In the genomic region with DNA sequence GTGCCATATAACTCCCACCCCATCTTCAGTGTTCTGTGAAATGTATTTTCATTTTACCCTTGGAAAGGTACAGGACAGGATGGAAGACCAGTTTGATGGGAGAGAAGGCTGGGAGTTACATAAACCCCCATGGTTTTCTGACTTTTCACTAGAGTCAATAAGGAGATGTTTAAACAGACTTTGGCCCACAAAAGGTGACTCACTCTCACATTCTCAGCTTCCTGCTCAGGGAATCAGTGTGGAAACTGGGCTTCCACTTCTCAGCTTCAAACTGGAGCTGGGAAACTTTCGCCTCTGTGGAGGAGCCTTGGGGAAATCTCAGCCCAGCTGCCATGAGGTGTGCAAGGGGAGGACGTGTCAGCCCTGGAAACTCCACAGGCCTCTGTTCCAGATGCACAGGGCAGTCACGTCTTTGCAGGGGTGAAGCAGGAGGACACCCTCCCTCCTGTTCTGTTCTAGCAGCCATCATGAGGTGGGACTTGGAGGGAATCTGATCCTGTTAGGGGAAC, we compare ENCODE assay signal across 14 cellular contexts.
A peak's percentile ranks its signal among the peaks of the same experiment; 100 is the strongest.
DNase-seq lines count a peak whose midpoint lies in the region; TF ChIP-seq lines count a peak whose summit lies in the region.
"Had no signal": no experiment of that assay in that cellular context is flagged by ENCODE, and none has a peak within 500 bp of the region (broad histone marks: within the 10 kb centered on the region; RNA-seq: fewer than 3 reads in every experiment).

No MANE protein-coding gene starts in this region.

- WGBS in spleen, 5 donors, result 88 to 100% (median 96%) methylated on average over 2 to 3 of the region's 3 CpGs

- H3K4me3 ChIP-seq in MG63 (no peak overlapping the region), epithelial cell of proximal tubule (ENCODE audit: low read depth, low read length) (no peak overlapping the region), spleen (no peak overlapping the region)
- H3K4me3 ChIP-seq: K562 had no signal

- peak overlapping the region in 2 of 3 experiments; percentile 23 to 83 for H3K27ac Mint-ChIP-seq in nephron
- H3K27ac Mint-ChIP-seq: activated CD8-positive, alpha-beta memory T cell treated with anti-CD3 and anti-CD28 coated beads, Interleukin-2, amount 10 ng/mL, durations not matched to agents 7 days and 5 days; H9 had no signal

- intact Hi-C loops in spleen (cut with DNase I; ENCODE audit: low total_unique reads), result no loop called here

- H3K36me3 ChIP-seq in MG63 (no peaks in the 10 kb centered on the region), spleen (peaks cover 0 to 10% (median 0%) of the 10 kb centered on the region in 6 donors)

- peak; percentile 58 for DNase-seq in AG20443 (ENCODE audit: low spot score)
- peak; percentile 20 for DNase-seq in MG63
- DNase-seq in epithelial cell of proximal tubule (ENCODE audit: low read depth), result peak; percentile 81
- DNase-seq in epidermal melanocyte (ENCODE audit: insufficient read length, low spot score), result no peak
- no peak for DNase-seq in spleen
- DNase-seq in activated effector memory CD4-positive, alpha-beta T cell treated with anti-CD3 and anti-CD28 coated beads, Interleukin-2, amount 50 U/mL, for 16 hours, result no peak
- DNase-seq in HUDEP-2 (lab: John Stamatoyannopoulos, UW; ENCODE audit: unreplicated experiment in 76 of 76), result no peak
- DNase-seq: activated CD8-positive, alpha-beta memory T cell treated with anti-CD3 and anti-CD28 coated beads, Interleukin-2, amount 10 ng/mL, durations not matched to agents 7 days and 5 days; CD4-positive, alpha-beta memory T cell; effector memory CD4-positive, alpha-beta T cell; H9; OCI-M1 had no signal

- no peak for TF ChIP-seq POLR2A in spleen (IDR thresholded peaks at IDR 0.05)

- H3K36me3 Mint-ChIP-seq in nephron (ENCODE audit: low read depth), result peaks cover 16% of the 10 kb centered on the region
- H3K36me3 Mint-ChIP-seq: activated CD8-positive, alpha-beta memory T cell treated with anti-CD3 and anti-CD28 coated beads, Interleukin-2, amount 10 ng/mL, durations not matched to agents 7 days and 5 days; CD4-positive, alpha-beta memory T cell had no signal

- TF ChIP-seq CTCF in epithelial cell of proximal tubule (conservative IDR thresholded peaks at IDR 0.05; ENCODE audit: low read depth, low read length) (no peak), nephron (IDR thresholded peaks at IDR 0.05; ENCODE audit: unreplicated experiment in 3 of 3) (no peak), spleen (IDR thresholded peaks at IDR 0.05 in 8 of 11, conservative IDR thresholded peaks at IDR 0.05 in 3 of 11) (no peak)

- H3K27ac ChIP-seq in spleen, result no peak overlapping the region

- no peaks in the 10 kb centered on the region for H3K9me3 Mint-ChIP-seq in nephron
- H3K9me3 Mint-ChIP-seq: H9 had no signal

- H3K4me1 ChIP-seq in spleen, result peaks cover 0 to 12% (median 0%) of the 10 kb centered on the region in 6 donors

- H3K4me1 Mint-ChIP-seq in nephron, result peaks cover 89% of the 10 kb centered on the region
- H3K4me1 Mint-ChIP-seq: activated CD8-positive, alpha-beta memory T cell treated with anti-CD3 and anti-CD28 coated beads, Interleukin-2, amount 10 ng/mL, durations not matched to agents 7 days and 5 days had no signal

- no peak overlapping the region for H3K4me3 Mint-ChIP-seq in nephron
- H3K4me3 Mint-ChIP-seq: activated CD8-positive, alpha-beta memory T cell treated with anti-CD3 and anti-CD28 coated beads, Interleukin-2, amount 10 ng/mL, durations not matched to agents 7 days and 5 days; CD4-positive, alpha-beta memory T cell; H9 had no signal

- H3K9me3 ChIP-seq in MG63 (no peaks in the 10 kb centered on the region), spleen (no peaks in the 10 kb centered on the region)

- H3K27me3 Mint-ChIP-seq in nephron (ENCODE audit: low read depth), result no peaks in the 10 kb centered on the region
- H3K27me3 Mint-ChIP-seq: CD4-positive, alpha-beta memory T cell had no signal

- no peaks in the 10 kb centered on the region for H3K27me3 ChIP-seq in MG63
- no peaks in the 10 kb centered on the region for H3K27me3 ChIP-seq in spleen (replicated peaks in 1 of 7)

Comparison
In these comparisons a context has a peak if more than half of its experiments do, and no peak if none do; other contexts are left out.
1. DNase-seq: peak in AG20443 (single experiment), MG63 (single experiment) and epithelial cell of proximal tubule (single experiment); none in epidermal melanocyte (single experiment), spleen (single experiment), activated effector memory CD4-positive, alpha-beta T cell treated with anti-CD3 and anti-CD28 coated beads, Interleukin-2, amount 50 U/mL, for 16 hours (single experiment) and HUDEP-2 (0 of 76).